4 cellular contexts compared by ENCODE assay signal in the genomic region with DNA sequence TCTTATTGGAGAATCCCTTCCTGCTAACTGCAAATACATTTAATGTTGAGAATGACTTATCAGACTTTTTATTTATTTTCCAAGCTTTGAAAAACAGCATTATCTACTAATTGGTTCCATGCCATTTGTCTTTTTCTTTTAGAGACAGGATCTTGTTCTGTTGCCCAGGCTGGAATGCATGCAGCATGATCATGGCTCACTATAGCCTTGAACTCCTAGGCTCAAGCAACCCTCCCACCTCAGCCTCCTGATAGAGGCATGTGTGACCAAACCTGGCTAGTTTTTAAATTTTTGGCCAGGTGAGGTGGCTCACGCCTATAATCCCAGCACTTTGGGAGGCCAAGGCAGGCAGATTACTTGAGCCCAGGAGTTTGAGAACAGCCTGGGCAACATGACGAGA. TPM values are rescaled to one million over a fixed set of nuclear protein-coding genes. Genes with fewer than 3 reads are reported as not detected.
"Had no signal": no experiment of that assay in that cellular context is flagged by ENCODE, and none has a peak within 500 bp of the region (broad histone marks: within the 10 kb centered on the region; RNA-seq: fewer than 3 reads in every experiment).

No MANE protein-coding gene starts in this region.

RNA-seq across cellular contexts. Expression of a gene that starts 59.1 kb away (rescaled TPM):
- total RNA-seq: HT1080, IMR-90 had no signal
- polyA plus RNA-seq: HepG2, IgD-negative memory B cell, IMR-90 had no signal
